ENCODE assay signal across 9 cellular contexts in genomic region chr7:35971133-35971995, GRCh38.
DNase-seq lines count a peak whose midpoint lies in the region; ATAC-seq and TF ChIP-seq lines count a peak whose summit lies in the region.
"Had no signal": no experiment of that assay in that cellular context is flagged by ENCODE, and none has a peak within 500 bp of the region (broad histone marks: within the 10 kb centered on the region; RNA-seq: fewer than 3 reads in every experiment).

No MANE protein-coding gene starts in this region.

- intact Hi-C loops in Right ventricle myocardium inferior (cut with DNase I) (loop anchor here (10.0 kb wide), 1 partner anchor 267 kb away; no protein-coding TSS in a partner anchor), sciatic nerve (cut with DNase I) (no loop called here)

- peak; percentile 79 for ATAC-seq in Right ventricle myocardium inferior
- peak; percentile 14 for ATAC-seq in sciatic nerve
- no peak for ATAC-seq in GM18861 (IDR thresholded peaks at IDR 0.05; ENCODE audit: unreplicated experiment)
- ATAC-seq in GM21381 (IDR thresholded peaks at IDR 0.05; ENCODE audit: unreplicated experiment), result no peak

- peak; percentile 27 for TF ChIP-seq CTCF in GM12873 (IDR thresholded peaks at IDR 0.05; ENCODE audit: insufficient read depth, low read depth, low read length, missing control alignments)

- DNase-seq in RPMI7951 (ENCODE audit: low read depth) (peak; percentile 50), Right ventricle myocardium inferior (ENCODE audit: missing footprints) (no peak), sciatic nerve (ENCODE audit: low spot score) (no peak), NCI-H1417 (lab: John Stamatoyannopoulos, UW) (no peak), T-helper 1 cell (no peak)
- DNase-seq: NCI-H1092 had no signal

Comparison
In these comparisons a context has a peak if more than half of its experiments do, and no peak if none do; other contexts are left out.
1. ATAC-seq: peak in Right ventricle myocardium inferior (single experiment) and sciatic nerve (single experiment); none in GM18861 (single experiment) and GM21381 (single experiment).